9 cellular contexts compared by ENCODE assay signal in the genomic region with DNA sequence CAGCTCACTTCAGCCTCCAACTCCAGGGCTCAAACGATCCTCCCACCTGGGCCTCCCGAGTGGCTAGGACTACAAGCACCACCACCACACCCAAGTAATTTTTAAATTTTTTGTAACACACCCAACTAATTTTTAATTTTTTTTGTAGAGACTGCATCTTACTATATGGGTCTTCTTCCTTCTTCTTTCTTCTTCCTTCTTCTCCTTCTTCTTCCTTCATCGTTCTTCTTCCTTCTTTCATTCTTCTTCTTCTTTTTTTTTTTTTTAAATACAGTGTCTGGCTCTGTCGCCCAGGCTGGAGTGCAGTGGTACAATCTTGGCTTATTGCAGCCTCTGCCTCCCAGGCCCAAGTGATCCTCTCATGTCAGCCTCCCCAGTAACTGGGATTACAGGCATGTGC. TPM values are rescaled to one million over a fixed set of nuclear protein-coding genes. Genes with fewer than 3 reads are reported as not detected.
DNase-seq lines count a peak whose midpoint lies in the region; ATAC-seq and TF ChIP-seq lines count a peak whose summit lies in the region.
"Had no signal": no experiment of that assay in that cellular context is flagged by ENCODE, and none has a peak within 500 bp of the region (broad histone marks: within the 10 kb centered on the region; RNA-seq: fewer than 3 reads in every experiment).

No MANE protein-coding gene starts in this region.

- TF ChIP-seq POLR2A in body of pancreas (IDR thresholded peaks at IDR 0.05): no peak
- no peak for TF ChIP-seq POLR2A in uterus (IDR thresholded peaks at IDR 0.05)

- peaks cover 42% of the 10 kb centered on the region for H3K4me1 ChIP-seq in left ventricle myocardium inferior
- H3K4me1 ChIP-seq in body of pancreas: peaks cover 23% of the 10 kb centered on the region
- peaks cover 0 to 20% of the 10 kb centered on the region in 2 donors for H3K4me1 ChIP-seq in muscle layer of duodenum (ENCODE audit: control insufficient read depth in 1 of 2, insufficient read depth in 2 of 2, low read length in 2 of 2)
- peaks cover 5 to 7% of the 10 kb centered on the region in 2 donors for H3K4me1 ChIP-seq in uterus

- 87 to 98% methylated on average over 4 of the region's 4 CpGs for WGBS in body of pancreas, 2 donors

- peak overlapping the region; percentile 96 for H3K27ac ChIP-seq in left ventricle myocardium inferior (replicated peaks)
- peak overlapping the region; percentile 87 to 93 (median 88) for H3K27ac ChIP-seq in body of pancreas
- H3K27ac ChIP-seq in muscle layer of duodenum (ENCODE audit: low read length): peak overlapping the region; percentile 84
- peak overlapping the region; percentile 95 to 96 for H3K27ac ChIP-seq in uterus

- H3K9me3 ChIP-seq in left ventricle myocardium inferior (replicated peaks) (no peaks in the 10 kb centered on the region), body of pancreas (no peaks in the 10 kb centered on the region), muscle layer of duodenum (ENCODE audit: control insufficient read depth in 1 of 2, low read length in 2 of 2) (no peaks in the 10 kb centered on the region), uterus (no peaks in the 10 kb centered on the region)

- no peaks in the 10 kb centered on the region for H3K36me3 ChIP-seq in left ventricle myocardium inferior
- no peaks in the 10 kb centered on the region for H3K36me3 ChIP-seq in body of pancreas (replicated peaks in 1 of 2; ENCODE audit: insufficient read depth in 1 of 2, low read depth in 2 of 2)
- no peaks in the 10 kb centered on the region for H3K36me3 ChIP-seq in muscle layer of duodenum (ENCODE audit: control insufficient read depth in 1 of 2, insufficient read depth in 2 of 2, low read length in 2 of 2)
- no peaks in the 10 kb centered on the region for H3K36me3 ChIP-seq in uterus

- intact Hi-C loops in left ventricle myocardium inferior (cut with micrococcal nuclease) (no loop called here), left cardiac atrium (cut with DNase I) (loop anchor here in 1 of 2 donors (2.0 kb wide), 1 partner anchor 48 kb away; the partner anchor contains the start of gene DUSP16), body of pancreas (cut with DNase I) (no loop called here), uterus (cut with DNase I; ENCODE audit: low total_unique reads) (no loop called here)

- H3K27me3 ChIP-seq in left ventricle myocardium inferior (ENCODE audit: low read depth): no peaks in the 10 kb centered on the region
- H3K27me3 ChIP-seq in body of pancreas: no peaks in the 10 kb centered on the region
- H3K27me3 ChIP-seq in muscle layer of duodenum (ENCODE audit: low read depth, low read length): no peaks in the 10 kb centered on the region
- H3K27me3 ChIP-seq in uterus: no peaks in the 10 kb centered on the region

- peak overlapping the region; percentile 90 for H3K4me3 ChIP-seq in left ventricle myocardium inferior
- no peak overlapping the region for H3K4me3 ChIP-seq in body of pancreas
- H3K4me3 ChIP-seq in muscle layer of duodenum (ENCODE audit: low read depth in 1 of 2, low read length in 2 of 2): peak overlapping the region; percentile 68 to 82
- H3K4me3 ChIP-seq in uterus: peak overlapping the region in 1 of 2 donors; percentile 78

- ATAC-seq in left cardiac atrium (no peak), body of pancreas (no peak)

- DNase-seq in left ventricle myocardium inferior (no peak), left cardiac atrium (no peak), body of pancreas (no peak), uterus (no peak), NCI-H1436 (lab: John Stamatoyannopoulos, UW) (no peak), SIG-M5 (lab: John Stamatoyannopoulos, UW) (no peak), NCI-H1105 treated with DMSO at 0.1 percent for 48 hours (lab: John Stamatoyannopoulos, UW) (no peak)
- DNase-seq: stimulated activated naive CD4-positive, alpha-beta T cell treated with Interleukin-2 at 50 U/mL for 16 hours had no signal

- no peak for TF ChIP-seq CTCF in left ventricle myocardium inferior (IDR thresholded peaks at IDR 0.05; ENCODE audit: borderline replicate concordance)
- TF ChIP-seq CTCF in body of pancreas (IDR thresholded peaks at IDR 0.05): no peak
- TF ChIP-seq CTCF in uterus (IDR thresholded peaks at IDR 0.05): no peak

RNA-seq across cellular contexts. Expression of gene CREBL2, which starts 1.0 kb away (rescaled TPM):
- total RNA-seq in left ventricle myocardium inferior (14.9 TPM), left cardiac atrium (10 to 100 TPM; 20.4 to 21.0 TPM), body of pancreas (10 to 100 TPM; 13.8 to 31.4 TPM), uterus (10 to 100 TPM; 18.7 to 33.4 (median 28.3) TPM)

RNA-seq across cellular contexts. Expression of gene DUSP16, which starts 48.0 kb away (rescaled TPM):
- total RNA-seq in left ventricle myocardium inferior (16.4 TPM), left cardiac atrium (10 to 100 TPM; 11.5 to 17.3 TPM), body of pancreas (10 to 100 TPM; 30.3 to 32.9 TPM), uterus (10 to 100 TPM; 20.5 to 46.0 (median 35.5) TPM)

Comparison
In these comparisons a context has a peak if more than half of its experiments do, and no peak if none do; other contexts are left out.
1. H3K4me3 ChIP-seq: peak in left ventricle myocardium inferior (single experiment) and muscle layer of duodenum (2 of 2); none in body of pancreas (0 of 2).
2. Peak in every context shown above with its lines, with median percentiles within 50 percentile points of each other: H3K27ac ChIP-seq.